1 cellular context compared by ENCODE assay signal in the genomic region with DNA sequence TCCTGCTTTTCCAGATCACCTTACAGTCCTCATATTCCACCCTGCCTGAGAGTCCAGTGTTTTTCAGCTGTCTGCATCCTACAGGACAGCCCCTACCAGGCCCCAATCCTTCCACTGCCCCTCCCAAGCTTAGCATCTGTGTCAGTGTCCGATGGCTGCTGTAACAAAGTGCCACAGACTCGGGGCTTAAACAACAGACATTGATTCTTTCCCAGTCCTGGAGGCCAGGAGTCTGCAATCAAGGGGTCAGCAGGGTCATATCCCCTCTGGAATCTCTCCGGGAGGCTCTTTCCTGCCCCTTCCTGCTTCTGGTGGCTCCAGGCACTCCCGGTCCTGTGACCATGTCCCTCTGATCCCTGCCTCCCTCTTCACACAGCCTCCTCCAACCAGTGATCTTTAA.
A peak's percentile ranks its signal among the peaks of the same experiment; 100 is the strongest.
TF ChIP-seq lines count a peak whose summit lies in the region.

No MANE protein-coding gene starts in this region.

TF ChIP-seq in HepG2, 621 proteins besides CTCF, POLR2A, EP300 and RAD21 (continued from another document):
- TF ChIP-seq, protein P1, sequence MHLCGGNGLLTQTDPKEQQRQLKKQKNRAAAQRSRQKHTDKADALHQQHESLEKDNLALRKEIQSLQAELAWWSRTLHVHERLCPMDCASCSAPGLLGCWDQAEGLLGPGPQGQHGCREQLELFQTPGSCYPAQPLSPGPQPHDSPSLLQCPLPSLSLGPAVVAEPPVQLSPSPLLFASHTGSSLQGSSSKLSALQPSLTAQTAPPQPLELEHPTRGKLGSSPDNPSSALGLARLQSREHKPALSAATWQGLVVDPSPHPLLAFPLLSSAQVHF (CRISPR knock-in tag; IDR thresholded peaks at IDR 0.05), result no peak
- TF ChIP-seq BHLHE40 (IDR thresholded peaks at IDR 0.05; ENCODE audit: low read length) (no peak), ZNF12 (CRISPR knock-in tag; IDR thresholded peaks at IDR 0.05) (peak; percentile 63; the same call in 1 of the 2 replicates), CHCHD3 (CRISPR knock-in tag; IDR thresholded peaks at IDR 0.05) (no peak)
